Comparison of ENCODE assay signal across 8 cellular contexts in genomic region chr18:49814147-49814499, GRCh38. TPM values are rescaled to one million over a fixed set of nuclear protein-coding genes. Genes with fewer than 3 reads are reported as not detected.
DNase-seq lines count a peak whose midpoint lies in the region; ATAC-seq and TF ChIP-seq lines count a peak whose summit lies in the region.

No MANE protein-coding gene starts in this region.

- H3K4me3 Mint-ChIP-seq in activated T-helper 1 cell treated with anti-CD3 and anti-CD28 coated beads, Interleukin-12 subunit alpha, Interleukin-12 subunit beta, Interleukin-2, Interleukin-4 antibody, amounts not matched to agents 30 ng/mL and 10 ng/mL and 1 ng/mL, durations not matched to agents 14 hours and 24 hours and 36 hours, result peak overlapping the region; percentile 97

- peak overlapping the region; percentile 98 for H3K27ac Mint-ChIP-seq in activated T-helper 1 cell treated with anti-CD3 and anti-CD28 coated beads, Interleukin-12 subunit alpha, Interleukin-12 subunit beta, Interleukin-2, Interleukin-4 antibody, amounts not matched to agents 30 ng/mL and 10 ng/mL and 1 ng/mL, durations not matched to agents 14 hours and 24 hours and 36 hours

- H3K36me3 ChIP-seq in urinary bladder (ENCODE audit: insufficient read depth), result no peaks in the 10 kb centered on the region

- intact Hi-C loops in activated T-helper 1 cell treated with anti-CD3 and anti-CD28 coated beads, Interleukin-12 subunit alpha, Interleukin-12 subunit beta, Interleukin-2, Interleukin-4 antibody, amounts not matched to agents 30 ng/mL and 10 ng/mL and 1 ng/mL, durations not matched to agents 14 hours and 24 hours and 36 hours (cut with micrococcal nuclease), result loop anchor here (1.0 to 10.0 kb wide), 11 partner anchors 92 to 1679 kb away; partner anchors contain the start of genes CFAP53, MBD1, MEX3C and ZBTB7C

- H3K4me1 Mint-ChIP-seq in activated T-helper 1 cell treated with anti-CD3 and anti-CD28 coated beads, Interleukin-12 subunit alpha, Interleukin-12 subunit beta, Interleukin-2, Interleukin-4 antibody, amounts not matched to agents 30 ng/mL and 10 ng/mL and 1 ng/mL, durations not matched to agents 14 hours and 24 hours and 36 hours (ENCODE audit: low read depth), result peaks cover 66% of the 10 kb centered on the region

- no peaks in the 10 kb centered on the region for H3K4me1 ChIP-seq in urinary bladder (ENCODE audit: insufficient read depth)

- peak overlapping the region; percentile 81 for H3K27ac ChIP-seq in urinary bladder (ENCODE audit: low read depth)

- TF ChIP-seq CTCF in foreskin fibroblast (IDR thresholded peaks at IDR 0.05; ENCODE audit: low read depth, low read length), result no peak
- TF ChIP-seq CTCF in omental fat pad (IDR thresholded peaks at IDR 0.05), result no peak

- H3K36me3 Mint-ChIP-seq in activated T-helper 1 cell treated with anti-CD3 and anti-CD28 coated beads, Interleukin-12 subunit alpha, Interleukin-12 subunit beta, Interleukin-2, Interleukin-4 antibody, amounts not matched to agents 30 ng/mL and 10 ng/mL and 1 ng/mL, durations not matched to agents 14 hours and 24 hours and 36 hours (ENCODE audit: low read depth), result peaks cover 34% of the 10 kb centered on the region

- peak; percentile 16 to 28 for DNase-seq in activated CD4-positive, alpha-beta T cell treated with anti-CD3 and anti-CD28 coated beads for 24 hours (ENCODE audit: low read depth in 2 of 2)
- DNase-seq in activated CD4-positive, alpha-beta T cell treated with anti-CD3 and anti-CD28 coated beads, Interleukin-2, amount 50 U/mL, for 1 hour, result no peak
- DNase-seq in NCI-H345 (lab: John Stamatoyannopoulos, UW), result peak; percentile 53
- DNase-seq in activated T-helper 1 cell treated with anti-CD3 and anti-CD28 coated beads, Interleukin-12 subunit alpha, Interleukin-12 subunit beta, Interleukin-2, Interleukin-4 antibody, amounts not matched to agents 30 ng/mL and 10 ng/mL and 1 ng/mL, durations not matched to agents 14 hours and 24 hours and 36 hours (ENCODE audit: low spot score), result peak; percentile 49
- DNase-seq in foreskin fibroblast, result peak; percentile 47 to 79
- DNase-seq in omental fat pad (ENCODE audit: low spot score), result peak; percentile 74

- H3K4me3 ChIP-seq in foreskin fibroblast (ENCODE audit: low read depth in 1 of 2, low read length in 2 of 2), result peak overlapping the region; percentile 92 to 95
- H3K4me3 ChIP-seq in urinary bladder (ENCODE audit: low read depth, low read length), result peak overlapping the region; percentile 66

- H3K27me3 Mint-ChIP-seq in activated T-helper 1 cell treated with anti-CD3 and anti-CD28 coated beads, Interleukin-12 subunit alpha, Interleukin-12 subunit beta, Interleukin-2, Interleukin-4 antibody, amounts not matched to agents 30 ng/mL and 10 ng/mL and 1 ng/mL, durations not matched to agents 14 hours and 24 hours and 36 hours (ENCODE audit: insufficient read depth), result no peaks in the 10 kb centered on the region

- ATAC-seq in HG02943 (IDR thresholded peaks at IDR 0.05; ENCODE audit: low read depth, unreplicated experiment) (peak; percentile 28), omental fat pad (ENCODE audit: low FRiP score) (peak; percentile 93)

- H3K9me3 Mint-ChIP-seq in activated T-helper 1 cell treated with anti-CD3 and anti-CD28 coated beads, Interleukin-12 subunit alpha, Interleukin-12 subunit beta, Interleukin-2, Interleukin-4 antibody, amounts not matched to agents 30 ng/mL and 10 ng/mL and 1 ng/mL, durations not matched to agents 14 hours and 24 hours and 36 hours, result peaks cover 12% of the 10 kb centered on the region

- WGBS in urinary bladder, result under 1% methylated on average over 24 of the region's 24 CpGs

RNA-seq across cellular contexts. Expression of gene ACAA2, which starts 0.8 kb away (rescaled TPM):
- total RNA-seq in activated T-helper 1 cell treated with anti-CD3 and anti-CD28 coated beads, Interleukin-12 subunit alpha, Interleukin-12 subunit beta, Interleukin-2, Interleukin-4 antibody, amounts not matched to agents 30 ng/mL and 10 ng/mL and 1 ng/mL, durations not matched to agents 14 hours and 24 hours and 36 hours, result 74.3 and 74.6 TPM in 2 replicates
- total RNA-seq in omental fat pad (100 to 1,000 TPM in 2 of 4 donors, 10 to 100 TPM in 2; 86.4 to 167 (median 112) TPM), urinary bladder (45.4 TPM)
- 57.3 TPM for polyA plus RNA-seq in urinary bladder
